Comparison of ENCODE assay signal across 8 cellular contexts in genomic region chr3:106609666-106610301, GRCh38.
DNase-seq lines count a peak whose midpoint lies in the region; ATAC-seq and TF ChIP-seq lines count a peak whose summit lies in the region.

No MANE protein-coding gene starts in this region.

- no peaks in the 10 kb centered on the region for H3K79me2 ChIP-seq in OCI-LY3 (ENCODE audit: low read length)

- ATAC-seq in GM21360 (IDR thresholded peaks at IDR 0.05; ENCODE audit: unreplicated experiment), result peak; percentile 63

- H3K9me3 ChIP-seq in OCI-LY3 (ENCODE audit: insufficient read depth, low read length) (peaks cover 10% of the 10 kb centered on the region), esophagus squamous epithelium (peaks cover 0 to 9% (median 0%) of the 10 kb centered on the region in 3 donors)

- H3K4me2 ChIP-seq in OCI-LY3 (ENCODE audit: low read length), result no peak overlapping the region

- H2AFZ ChIP-seq in OCI-LY3 (ENCODE audit: low read depth, low read length), result no peak overlapping the region

- TF ChIP-seq POLR2A in esophagus squamous epithelium (IDR thresholded peaks at IDR 0.05), result no peak

- no peak overlapping the region for H3K4me3 Mint-ChIP-seq in nephron
- no peak overlapping the region for H3K4me3 Mint-ChIP-seq in stimulated activated naive CD8-positive, alpha-beta T cell treated with anti-CD3 and anti-CD28 coated beads, Interleukin-15, Interleukin-2, amounts not matched to agents 100 ng/mL and 50 ng/mL, for 24 hours

- no peak overlapping the region for H3K9ac ChIP-seq in OCI-LY3 (ENCODE audit: low read length)

- H4K20me1 ChIP-seq in OCI-LY3 (ENCODE audit: insufficient read depth, low read length), result no peaks in the 10 kb centered on the region

- intact Hi-C loops in esophagus squamous epithelium (cut with DNase I), result no loop called here

- 5 to 7% methylated on average over 2 of the region's 2 CpGs for WGBS in esophagus squamous epithelium, 2 donors

- H3K4me1 ChIP-seq in OCI-LY3 (ENCODE audit: low read length) (peaks cover 4% of the 10 kb centered on the region; the same call in 1 of the 2 replicates), esophagus squamous epithelium (peaks cover 0 to 7% (median 0%) of the 10 kb centered on the region in 3 donors)

- H3K4me3 ChIP-seq in OCI-LY3 (ENCODE audit: low read length) (no peak overlapping the region), esophagus squamous epithelium (no peak overlapping the region)

- H3K27me3 Mint-ChIP-seq in nephron (ENCODE audit: low read depth), result no peaks in the 10 kb centered on the region
- H3K27me3 Mint-ChIP-seq in stimulated activated naive CD8-positive, alpha-beta T cell treated with anti-CD3 and anti-CD28 coated beads, Interleukin-15, Interleukin-2, amounts not matched to agents 100 ng/mL and 50 ng/mL, for 24 hours, result no peaks in the 10 kb centered on the region

- H3K9me3 Mint-ChIP-seq in nephron, result peaks cover 16% of the 10 kb centered on the region
- peaks cover 12% of the 10 kb centered on the region for H3K9me3 Mint-ChIP-seq in stimulated activated naive CD8-positive, alpha-beta T cell treated with anti-CD3 and anti-CD28 coated beads, Interleukin-15, Interleukin-2, amounts not matched to agents 100 ng/mL and 50 ng/mL, for 24 hours

- peak; percentile 3 for DNase-seq in COLO668 (lab: John Stamatoyannopoulos, UW; ENCODE audit: unreplicated experiment)
- DNase-seq in HuH-7 (ENCODE audit: low spot score), result peak; percentile 47
- peak; percentile 28 for DNase-seq in activated T-cell treated with anti-CD3 and anti-CD28 coated beads for 1 hour (ENCODE audit: low read depth)
- no peak for DNase-seq in esophagus squamous epithelium (lab: John Stamatoyannopoulos, UW)

- peaks cover 23% of the 10 kb centered on the region for H3K4me1 Mint-ChIP-seq in nephron
- H3K4me1 Mint-ChIP-seq in stimulated activated naive CD8-positive, alpha-beta T cell treated with anti-CD3 and anti-CD28 coated beads, Interleukin-15, Interleukin-2, amounts not matched to agents 100 ng/mL and 50 ng/mL, for 24 hours (ENCODE audit: low read depth), result peaks cover 38% of the 10 kb centered on the region

- H3K36me3 Mint-ChIP-seq in nephron (ENCODE audit: low read depth), result peaks cover 3% of the 10 kb centered on the region
- peaks cover 25% of the 10 kb centered on the region for H3K36me3 Mint-ChIP-seq in stimulated activated naive CD8-positive, alpha-beta T cell treated with anti-CD3 and anti-CD28 coated beads, Interleukin-15, Interleukin-2, amounts not matched to agents 100 ng/mL and 50 ng/mL, for 24 hours (ENCODE audit: low read depth)

- H3K36me3 ChIP-seq in OCI-LY3 (replicated peaks; ENCODE audit: low read depth, low read length) (peaks cover 11% of the 10 kb centered on the region), esophagus squamous epithelium (no peaks in the 10 kb centered on the region)

- H3K27ac ChIP-seq in OCI-LY3 (ENCODE audit: low read length) (no peak overlapping the region), esophagus squamous epithelium (no peak overlapping the region)

- peak; percentile 91 for TF ChIP-seq CTCF in OCI-LY3 (IDR thresholded peaks at IDR 0.05; ENCODE audit: low read depth, low read length)
- TF ChIP-seq CTCF in esophagus squamous epithelium (IDR thresholded peaks at IDR 0.05), result peak; percentile 69 to 90 (median 88)
- peak; percentile 83 to 88 (median 85) for TF ChIP-seq CTCF in nephron (IDR thresholded peaks at IDR 0.05; ENCODE audit: unreplicated experiment in 3 of 3)

- H3K27me3 ChIP-seq in OCI-LY3 (ENCODE audit: low read depth, low read length), result no peaks in the 10 kb centered on the region
- H3K27me3 ChIP-seq in esophagus squamous epithelium, result no peaks in the 10 kb centered on the region

- H3K27ac Mint-ChIP-seq in nephron, result peak overlapping the region; percentile 90 to 94 (median 93)
- H3K27ac Mint-ChIP-seq in stimulated activated naive CD8-positive, alpha-beta T cell treated with anti-CD3 and anti-CD28 coated beads, Interleukin-15, Interleukin-2, amounts not matched to agents 100 ng/mL and 50 ng/mL, for 24 hours, result peak overlapping the region; percentile 88
